Comparison of ENCODE assay signal across 31 cellular contexts in the genomic region with DNA sequence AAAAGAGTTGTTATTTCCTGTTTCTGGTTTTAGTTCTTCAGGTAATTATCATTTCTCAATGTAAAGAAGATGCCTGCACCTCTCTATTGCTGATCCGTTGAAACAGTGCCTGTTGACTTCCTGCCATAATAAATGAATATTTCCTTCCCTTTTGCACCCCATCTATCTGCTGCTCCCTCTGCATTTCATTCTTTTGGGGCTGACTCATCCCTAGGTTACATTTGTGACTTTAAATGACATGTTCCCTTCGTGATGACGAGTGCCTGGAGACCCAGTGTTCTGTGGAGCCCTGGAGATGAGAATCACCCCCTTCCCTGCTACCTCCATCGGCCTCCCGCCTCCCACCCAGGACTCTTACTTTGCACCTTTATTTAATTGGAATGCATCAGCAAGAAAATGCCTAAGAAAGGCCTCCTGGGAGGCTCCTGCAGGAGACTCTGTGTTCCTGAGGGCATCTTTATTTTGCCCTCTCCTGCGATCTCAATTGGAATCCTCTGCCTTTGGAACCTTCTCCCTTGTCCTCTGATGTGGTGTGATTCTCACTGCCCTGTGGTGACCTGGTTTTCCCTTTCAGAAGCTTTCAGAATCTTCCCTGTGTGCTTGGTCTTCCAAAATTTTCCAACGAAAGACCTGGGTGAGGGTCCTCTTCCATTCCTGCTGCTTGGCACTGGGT. TPM values are rescaled to one million over a fixed set of nuclear protein-coding genes. Genes with fewer than 3 reads are reported as not detected.
A peak's percentile ranks its signal among the peaks of the same experiment; 100 is the strongest.
DNase-seq lines count a peak whose midpoint lies in the region; ATAC-seq, FAIRE-seq and TF ChIP-seq lines count a peak whose summit lies in the region.
"Had no signal": no experiment of that assay in that cellular context is flagged by ENCODE, and none has a peak within 500 bp of the region (broad histone marks: within the 10 kb centered on the region; RNA-seq: fewer than 3 reads in every experiment).

No MANE protein-coding gene starts in this region.

- TF ChIP-seq EP300 in A549 (IDR thresholded peaks at IDR 0.05) = no peak

- intact Hi-C loops in adrenal gland (cut with DNase I) = no loop called here

- H3K4me1 ChIP-seq in A549 (peaks cover 9% of the 10 kb centered on the region; the same call in 2 of the 3 replicates), adrenal gland (replicated peaks in 1 of 2) (no peaks in the 10 kb centered on the region)
- H3K4me1 ChIP-seq: HAP-1 had no signal

- TF ChIP-seq CTCF in A549 (IDR thresholded peaks at IDR 0.05) (no peak), WTC11 (IDR thresholded peaks at IDR 0.05) (no peak), adrenal gland (IDR thresholded peaks at IDR 0.05) (no peak)

- H3K9me3 Mint-ChIP-seq in WTC11 = no peaks in the 10 kb centered on the region
- H3K9me3 Mint-ChIP-seq: activated CD8-positive, alpha-beta T cell treated with anti-CD3 and anti-CD28 coated beads for 36 hours; activated naive CD8-positive, alpha-beta T cell treated with anti-CD3 and anti-CD28 coated beads, Interleukin-2, amount 50 U/mL, for 24 hours; IgD-negative memory B cell; nephron had no signal

- H3K27me3 Mint-ChIP-seq in WTC11 (ENCODE audit: low read depth) = no peaks in the 10 kb centered on the region
- H3K27me3 Mint-ChIP-seq: activated CD8-positive, alpha-beta T cell treated with anti-CD3 and anti-CD28 coated beads for 36 hours; IgD-negative memory B cell had no signal

- DNase-seq in A549 (ENCODE audit: low read depth in 1 of 2, low spot score in 1 of 2) (no peak), GM03348 (ENCODE audit: low spot score) (peak; percentile 35), Kasumi-1 (lab: John Stamatoyannopoulos, UW) (peak; percentile 66 to 69), WTC11 (ENCODE audit: low spot score) (no peak), NCI-H1092 (lab: John Stamatoyannopoulos, UW) (no peak), adrenal gland (no peak)
- DNase-seq: ACHN; activated CD8-positive, alpha-beta T cell treated with anti-CD3 and anti-CD28 coated beads for 36 hours; activated gamma-delta T cell; activated naive CD8-positive, alpha-beta T cell treated with anti-CD3 and anti-CD28 coated beads, Interleukin-2, amount 50 U/mL, for 24 hours; activated T-cell treated with anti-CD3 and anti-CD28 coated beads for 4 hours; cerebellar nuclear complex; dorsolateral prefrontal cortex; NCI-H187; NCI-H2171 treated with DMSO at 0.1 percent for 48 hours; NCI-H526; right cardiac atrium; Right ventricle myocardium superior; stimulated activated CD4-positive, alpha-beta T cell treated with anti-CD3 and anti-CD28 coated beads, Interleukin-12 subunit alpha, Interleukin-12 subunit beta, amount 100 ng/mL, for 4 hours; stimulated activated CD4-positive, alpha-beta T cell treated with anti-CD3 and anti-CD28 coated beads, Interleukin-4, amount 100 ng/mL, for 24 hours; stimulated activated naive CD4-positive, alpha-beta T cell treated with Interleukin-2 at 50 U/mL for 16 hours; SW 1271; T1000 had no signal

- H3K36me3 Mint-ChIP-seq in WTC11 = no peaks in the 10 kb centered on the region

- H3K4me3 ChIP-seq in A549 = no peak overlapping the region
- no peak overlapping the region for H3K4me3 ChIP-seq in adrenal gland
- H3K4me3 ChIP-seq: dorsolateral prefrontal cortex, HAP-1, thoracic aorta had no signal

- no peak for TF ChIP-seq RAD21 in A549 (conservative IDR thresholded peaks at IDR 0.05 in 1 of 2, IDR thresholded peaks at IDR 0.05 in 1 of 2)

- H3K36me3 ChIP-seq in adrenal gland (replicated peaks in 1 of 2) = no peaks in the 10 kb centered on the region
- H3K36me3 ChIP-seq: thoracic aorta had no signal

- no peaks in the 10 kb centered on the region for H3K9me3 ChIP-seq in A549
- H3K9me3 ChIP-seq in adrenal gland (replicated peaks in 1 of 3) = no peaks in the 10 kb centered on the region
- H3K9me3 ChIP-seq: HAP-1, thoracic aorta had no signal

- CTCF ChIA-PET in A549 (lab: Yijun Ruan, JAX) (interaction anchor here (3.4 to 5.9 kb wide), 2 partner anchors 14 to 75 kb away, joined by 32 to 50 read pairs; a partner anchor contains a TSS), WTC11 (lab: Charles Lee) (interaction anchor here (0.6 to 0.7 kb wide), 2 partner anchors 75 to 360 kb away, joined by 3 to 4 read pairs; no protein-coding TSS in a partner anchor)

- 0 out of 6 replicates have a peak overlapping the region, but pooled peaks of 1 of the 2 experiments have one; percentile 10 for H3K27ac ChIP-seq in A549
- H3K27ac ChIP-seq in adrenal gland = no peak overlapping the region
- H3K27ac ChIP-seq: C4-2B, dorsolateral prefrontal cortex, thoracic aorta had no signal

- no peak for FAIRE-seq in A549 (lab: Jason Lieb, UNC)
- FAIRE-seq: keratinocyte had no signal

- POLR2A ChIA-PET in A549 (lab: Yijun Ruan, JAX) = no interaction called here
- POLR2A ChIA-PET in WTC11 (lab: Charles Lee) = no interaction called here

- H3K4me1 Mint-ChIP-seq in WTC11 = peaks cover 26% of the 10 kb centered on the region

- H3K27ac Mint-ChIP-seq in WTC11 = peak overlapping the region; percentile 70
- H3K27ac Mint-ChIP-seq: activated CD8-positive, alpha-beta T cell treated with anti-CD3 and anti-CD28 coated beads for 36 hours; activated naive CD8-positive, alpha-beta T cell treated with anti-CD3 and anti-CD28 coated beads, Interleukin-2, amount 50 U/mL, for 24 hours; nephron had no signal

- WGBS in A549 (ENCODE audit: missing lambda C conversion rate) = 76% methylated on average over 7 of the region's 7 CpGs
- WGBS in adrenal gland, 4 donors = 60 to 72% (median 65%) methylated on average over 7 of the region's 7 CpGs

- H3K4me3 Mint-ChIP-seq in WTC11 = no peak overlapping the region
- H3K4me3 Mint-ChIP-seq: activated CD8-positive, alpha-beta T cell treated with anti-CD3 and anti-CD28 coated beads for 36 hours; activated naive CD8-positive, alpha-beta T cell treated with anti-CD3 and anti-CD28 coated beads, Interleukin-2, amount 50 U/mL, for 24 hours; nephron had no signal

- TF ChIP-seq POLR2A in A549 (IDR thresholded peaks at IDR 0.05; ENCODE audit: low read length) (no peak), adrenal gland (IDR thresholded peaks at IDR 0.05) (no peak)

- H3K4me2 ChIP-seq in A549 = no peak overlapping the region

- no peak for ATAC-seq in A549
- ATAC-seq in WTC11 = peak; percentile 35
- ATAC-seq in GM18870 (IDR thresholded peaks at IDR 0.05; ENCODE audit: unreplicated experiment) = no peak
- no peak for ATAC-seq in GM19397 (IDR thresholded peaks at IDR 0.05; ENCODE audit: unreplicated experiment)
- ATAC-seq: activated CD8-positive, alpha-beta T cell treated with anti-CD3 and anti-CD28 coated beads for 36 hours; activated naive CD8-positive, alpha-beta T cell treated with anti-CD3 and anti-CD28 coated beads, Interleukin-2, amount 50 U/mL, for 24 hours; right cardiac atrium had no signal

- H3K27me3 ChIP-seq in adrenal gland = no peaks in the 10 kb centered on the region
- H3K27me3 ChIP-seq: dorsolateral prefrontal cortex had no signal

TF ChIP-seq in A549, 52 proteins besides CTCF, POLR2A, EP300 and RAD21:
- no peak for TF ChIP-seq HOXB13 (CRISPR knock-in tag; IDR thresholded peaks at IDR 0.05; ENCODE audit: low read depth)
- no peak for TF ChIP-seq FOSL2 (IDR thresholded peaks at IDR 0.05)
- 0 out of 2 replicates have a peak, but pooled peaks have one; percentile 13 for TF ChIP-seq FOSL2 (CRISPR knock-in tag; IDR thresholded peaks at IDR 0.05)
TF ChIP-seq in A549: peak in this region for 1.

TF ChIP-seq in WTC11, 78 proteins besides CTCF, POLR2A, EP300 and RAD21:
- TF ChIP-seq, protein P1, sequence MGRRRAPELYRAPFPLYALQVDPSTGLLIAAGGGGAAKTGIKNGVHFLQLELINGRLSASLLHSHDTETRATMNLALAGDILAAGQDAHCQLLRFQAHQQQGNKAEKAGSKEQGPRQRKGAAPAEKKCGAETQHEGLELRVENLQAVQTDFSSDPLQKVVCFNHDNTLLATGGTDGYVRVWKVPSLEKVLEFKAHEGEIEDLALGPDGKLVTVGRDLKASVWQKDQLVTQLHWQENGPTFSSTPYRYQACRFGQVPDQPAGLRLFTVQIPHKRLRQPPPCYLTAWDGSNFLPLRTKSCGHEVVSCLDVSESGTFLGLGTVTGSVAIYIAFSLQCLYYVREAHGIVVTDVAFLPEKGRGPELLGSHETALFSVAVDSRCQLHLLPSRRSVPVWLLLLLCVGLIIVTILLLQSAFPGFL (CRISPR knock-in tag; IDR thresholded peaks at IDR 0.05; ENCODE audit: borderline replicate concordance) = no peak
- 0 out of 2 replicates have a peak, but pooled peaks have one; percentile 50 for TF ChIP-seq ZNF423 (CRISPR knock-in tag; IDR thresholded peaks at IDR 0.05)

RNA-seq across cellular contexts. Expression of a gene that starts 13.7 kb away (rescaled TPM):
- 12.2 and 14.5 TPM in 2 replicates for polyA plus RNA-seq in A549 (2011; rRNA removed)
- polyA plus RNA-seq in A549 (2012; cell fraction: cytosol; rRNA removed) = 16.0 and 20.2 TPM in 2 replicates
- 54.6 and 61.1 TPM in 2 replicates for polyA plus RNA-seq in A549 (2012; cell fraction: nucleus; rRNA removed)
- polyA plus RNA-seq in A549 (2017; fragmentation: RNase III; extraction: RNeasy Plus Mini Kit Qiagen cat#74134 plus additional on column Dnase treatment) = 17.7 to 19.5 TPM (median 18.6 TPM) in 3 replicates
- polyA minus RNA-seq in A549 (2011; rRNA and poly(A)+ RNA removed) = 29.3 and 34.0 TPM in 2 replicates
- 5.9 to 7.6 TPM (median 6.3 TPM) in 3 replicates for total RNA-seq in WTC11 (2021)
- 10 to 100 TPM in 3 of 8 donors, 1 to 10 TPM in 5; 3.4 to 13.1 (median 9.3) TPM for total RNA-seq in adrenal gland
- 1 to 10 TPM; 2.3 to 6.9 (median 3.2) TPM for polyA plus RNA-seq in adrenal gland

RNA-seq across cellular contexts. Expression of a gene that starts 53.2 kb away (rescaled TPM):
- 9.3 and 11.9 TPM in 2 replicates for polyA plus RNA-seq in A549 (2011; rRNA removed)
- polyA plus RNA-seq in A549 (2012; cell fraction: cytosol; rRNA removed) = 13.4 and 14.7 TPM in 2 replicates
- 8.6 and 10.3 TPM in 2 replicates for polyA plus RNA-seq in A549 (2012; cell fraction: nucleus; rRNA removed)
- 11.5 to 13.9 TPM (median 12.2 TPM) in 3 replicates for polyA plus RNA-seq in A549 (2017; fragmentation: RNase III; extraction: RNeasy Plus Mini Kit Qiagen cat#74134 plus additional on column Dnase treatment)
- polyA minus RNA-seq in A549 (2011; rRNA and poly(A)+ RNA removed) = 3.8 and 4.2 TPM in 2 replicates
- 9.9 to 14.0 TPM (median 10.7 TPM) in 3 replicates for total RNA-seq in WTC11 (2021)
- 100 to 1,000 TPM in 3 of 8 donors, 10 to 100 TPM in 5; 16.6 to 165 (median 56.2) TPM for total RNA-seq in adrenal gland
- polyA plus RNA-seq in adrenal gland = 10 to 100 TPM; 13.2 to 26.5 (median 15.8) TPM
- total RNA-seq: activated CD8-positive, alpha-beta T cell treated with anti-CD3 and anti-CD28 coated beads for 36 hours had no signal
- polyA plus RNA-seq: IgD-negative memory B cell had no signal

Comparison
In these comparisons a context has a peak if more than half of its experiments do, and no peak if none do; other contexts are left out.
1. DNase-seq: peak in GM03348 (single experiment) and Kasumi-1 (2 of 2); none in A549 (0 of 2), WTC11 (single experiment), NCI-H1092 (single experiment) and adrenal gland (0 of 7).